In genomic region chr7:102042016-102042656, GRCh38 we compare ENCODE assay signal across 14 cellular contexts.
DNase-seq lines count a peak whose midpoint lies in the region; ATAC-seq, FAIRE-seq and TF ChIP-seq lines count a peak whose summit lies in the region.
"Had no signal": no experiment of that assay in that cellular context is flagged by ENCODE, and none has a peak within 500 bp of the region (broad histone marks: within the 10 kb centered on the region; RNA-seq: fewer than 3 reads in every experiment).

No MANE protein-coding gene starts in this region.

- no TSS peak for BruUV-seq in endothelial cell of umbilical vein (replicated peaks; lab: Mats Ljungman, UMichigan)

- no peak for TF ChIP-seq CTCF in endothelial cell of umbilical vein (IDR thresholded peaks at IDR 0.05; ENCODE audit: extremely low read depth in 1 of 2, insufficient read depth in 1 of 2, low read depth in 1 of 2, low read length in 2 of 2)

- no peak overlapping the region for H2AFZ ChIP-seq in endothelial cell of umbilical vein (ENCODE audit: low read depth, low read length)

- H3K27me3 Mint-ChIP-seq in naive thymus-derived CD4-positive, alpha-beta T cell: no peaks in the 10 kb centered on the region

- peaks cover 0 to 16% (median 13%) of the 10 kb centered on the region in 5 donors for H3K36me3 Mint-ChIP-seq in naive thymus-derived CD4-positive, alpha-beta T cell

- CTCF ChIA-PET in endothelial cell of umbilical vein (lab: Charles Lee): interaction anchor here (0.9 kb wide), 1 partner anchor 183 kb away, joined by 3 read pairs; no protein-coding TSS in a partner anchor
- CTCF ChIA-PET in naive thymus-derived CD4-positive, alpha-beta T cell (lab: Charles Lee): no interaction called here

- H3K27me3 ChIP-seq in endothelial cell of umbilical vein (ENCODE audit: control insufficient read depth in 2 of 2, insufficient read depth in 2 of 2, low read length in 2 of 2): no peaks in the 10 kb centered on the region
- no peaks in the 10 kb centered on the region for H3K27me3 ChIP-seq in naive thymus-derived CD4-positive, alpha-beta T cell (ENCODE audit: control insufficient read depth in 2 of 2, insufficient read depth in 2 of 2, low read length in 2 of 2)

- POLR2A ChIA-PET in endothelial cell of umbilical vein (lab: Charles Lee): no interaction called here
- POLR2A ChIA-PET in naive thymus-derived CD4-positive, alpha-beta T cell (lab: Charles Lee): interaction anchor here (0.8 kb wide), 1 partner anchor 10 kb away, joined by 3 read pairs; no protein-coding TSS in a partner anchor

- no peaks in the 10 kb centered on the region for H3K36me3 ChIP-seq in endothelial cell of umbilical vein (ENCODE audit: control insufficient read depth in 2 of 2, extremely low read depth in 1 of 2, insufficient read depth in 2 of 2, low read length in 2 of 2)
- H3K36me3 ChIP-seq in naive thymus-derived CD4-positive, alpha-beta T cell (ENCODE audit: control insufficient read depth in 2 of 3, insufficient read depth in 3 of 3, low read length in 3 of 3): no peaks in the 10 kb centered on the region

- H3K79me2 ChIP-seq in endothelial cell of umbilical vein (ENCODE audit: control insufficient read depth, insufficient read depth, low read length): no peaks in the 10 kb centered on the region

- no peak for TF ChIP-seq POLR2A in endothelial cell of umbilical vein (IDR thresholded peaks at IDR 0.05; ENCODE audit: low read depth, low read length)

- H4K20me1 ChIP-seq in endothelial cell of umbilical vein (replicated peaks; ENCODE audit: control insufficient read depth, extremely low read depth, insufficient read depth, low read length): no peaks in the 10 kb centered on the region

- H3K4me3 ChIP-seq in endothelial cell of umbilical vein (replicated peaks in 1 of 3; ENCODE audit: insufficient read depth in 1 of 3, low read depth in 1 of 3, low read length in 3 of 3): no peak overlapping the region
- H3K4me3 ChIP-seq in naive thymus-derived CD4-positive, alpha-beta T cell (ENCODE audit: low read length): no peak overlapping the region

- H3K27ac Mint-ChIP-seq in naive thymus-derived CD4-positive, alpha-beta T cell: peak overlapping the region in 1 of 9 donors; percentile 30

- no peak overlapping the region for H3K9ac ChIP-seq in endothelial cell of umbilical vein (replicated peaks; ENCODE audit: extremely low read depth, insufficient read depth, low read length)

- H3K27ac ChIP-seq in endothelial cell of umbilical vein (ENCODE audit: insufficient read depth, low read depth, low read length): peak overlapping the region; percentile 20
- no peak overlapping the region for H3K27ac ChIP-seq in naive thymus-derived CD4-positive, alpha-beta T cell (ENCODE audit: low read depth, low read length)

- ATAC-seq in HG03354 (IDR thresholded peaks at IDR 0.05; ENCODE audit: poor library complexity, severe bottlenecking, unreplicated experiment) (no peak), HG02571 (IDR thresholded peaks at IDR 0.05; ENCODE audit: unreplicated experiment) (no peak)
- ATAC-seq in naive thymus-derived CD4-positive, alpha-beta T cell: no peak

- FAIRE-seq in endothelial cell of umbilical vein (lab: Jason Lieb, UNC): peak; percentile 57
- FAIRE-seq: small intestine had no signal

- intact Hi-C loops in endothelial cell of umbilical vein (cut with micrococcal nuclease): no loop called here
- intact Hi-C loops in naive thymus-derived CD4-positive, alpha-beta T cell (cut with micrococcal nuclease): no loop called here

- H3K4me1 ChIP-seq in endothelial cell of umbilical vein (ENCODE audit: control insufficient read depth, extremely low read depth, insufficient read depth, low read length): peaks cover 3% of the 10 kb centered on the region
- no peaks in the 10 kb centered on the region for H3K4me1 ChIP-seq in naive thymus-derived CD4-positive, alpha-beta T cell (ENCODE audit: control insufficient read depth in 2 of 2, insufficient read depth in 2 of 2, low read length in 2 of 2)

- no peaks in the 10 kb centered on the region for H3K9me1 ChIP-seq in endothelial cell of umbilical vein (replicated peaks; ENCODE audit: control insufficient read depth, extremely low read depth, insufficient read depth, low read length)

- no peak overlapping the region for H3K4me3 Mint-ChIP-seq in naive thymus-derived CD4-positive, alpha-beta T cell

- no peak overlapping the region for H3K4me2 ChIP-seq in endothelial cell of umbilical vein (ENCODE audit: insufficient read depth, low read length)

- peaks cover 0 to 20% (median 5%) of the 10 kb centered on the region in 7 donors for H3K4me1 Mint-ChIP-seq in naive thymus-derived CD4-positive, alpha-beta T cell

- dilution Hi-C loops in endothelial cell of umbilical vein (cut with MboI; ENCODE audit: extremely low pct_ligation_motif_present, low sequenced_read_pairs): no loop called here

- H3K9me3 ChIP-seq in endothelial cell of umbilical vein (replicated peaks; ENCODE audit: control insufficient read depth, insufficient read depth, low read length): no peaks in the 10 kb centered on the region
- H3K9me3 ChIP-seq in naive thymus-derived CD4-positive, alpha-beta T cell (ENCODE audit: control insufficient read depth in 2 of 3, low read length in 3 of 3): no peaks in the 10 kb centered on the region

- peaks cover 0 to 4% (median 0%) of the 10 kb centered on the region in 11 donors for H3K9me3 Mint-ChIP-seq in naive thymus-derived CD4-positive, alpha-beta T cell

- DNase-seq in EL (peak; percentile 82), RPMI7951 (ENCODE audit: low read depth) (peak; percentile 26), endothelial cell of umbilical vein (ENCODE audit: low read depth, low spot score) (peak; percentile 39), renal cortical epithelial cell (ENCODE audit: low read depth) (peak; percentile 87)
- DNase-seq in naive thymus-derived CD4-positive, alpha-beta T cell: no peak
- no peak for DNase-seq in stimulated activated CD4-positive, alpha-beta T cell treated with anti-CD3 and anti-CD28 coated beads, Interleukin-2, amount 100 ng/mL, for 24 hours
- DNase-seq: activated CD8-positive, alpha-beta memory T cell treated with anti-CD3 and anti-CD28 coated beads for 24 hours; DMS53; NCI-H82; small intestine; stimulated activated CD8-positive, alpha-beta memory T cell treated with anti-CD3 and anti-CD28 coated beads, Interleukin-4, amount 100 ng/mL, for 48 hours; T-helper 9 cell had no signal

TF ChIP-seq in endothelial cell of umbilical vein, 7 proteins besides CTCF, POLR2A, EP300 and RAD21:
- peak; percentile 63 for TF ChIP-seq FOS (IDR thresholded peaks at IDR 0.05; ENCODE audit: borderline replicate concordance, insufficient read depth, low read length)
- TF ChIP-seq POLR2AphosphoS5 (IDR thresholded peaks at IDR 0.05; ENCODE audit: insufficient read depth, low read depth, low read length): no peak
- TF ChIP-seq JUN (IDR thresholded peaks at IDR 0.05; ENCODE audit: borderline replicate concordance, insufficient read depth, insufficient read length, low read depth): peak; percentile 18
TF ChIP-seq in endothelial cell of umbilical vein: peak in this region for 2.

Comparison
In these comparisons a context has a peak if more than half of its experiments do, and no peak if none do; other contexts are left out.
1. DNase-seq: peak in EL (single experiment), RPMI7951 (single experiment), endothelial cell of umbilical vein (single experiment) and renal cortical epithelial cell (single experiment); none in naive thymus-derived CD4-positive, alpha-beta T cell (0 of 9) and stimulated activated CD4-positive, alpha-beta T cell treated with anti-CD3 and anti-CD28 coated beads, Interleukin-2, amount 100 ng/mL, for 24 hours (0 of 2).